In the genomic region with DNA sequence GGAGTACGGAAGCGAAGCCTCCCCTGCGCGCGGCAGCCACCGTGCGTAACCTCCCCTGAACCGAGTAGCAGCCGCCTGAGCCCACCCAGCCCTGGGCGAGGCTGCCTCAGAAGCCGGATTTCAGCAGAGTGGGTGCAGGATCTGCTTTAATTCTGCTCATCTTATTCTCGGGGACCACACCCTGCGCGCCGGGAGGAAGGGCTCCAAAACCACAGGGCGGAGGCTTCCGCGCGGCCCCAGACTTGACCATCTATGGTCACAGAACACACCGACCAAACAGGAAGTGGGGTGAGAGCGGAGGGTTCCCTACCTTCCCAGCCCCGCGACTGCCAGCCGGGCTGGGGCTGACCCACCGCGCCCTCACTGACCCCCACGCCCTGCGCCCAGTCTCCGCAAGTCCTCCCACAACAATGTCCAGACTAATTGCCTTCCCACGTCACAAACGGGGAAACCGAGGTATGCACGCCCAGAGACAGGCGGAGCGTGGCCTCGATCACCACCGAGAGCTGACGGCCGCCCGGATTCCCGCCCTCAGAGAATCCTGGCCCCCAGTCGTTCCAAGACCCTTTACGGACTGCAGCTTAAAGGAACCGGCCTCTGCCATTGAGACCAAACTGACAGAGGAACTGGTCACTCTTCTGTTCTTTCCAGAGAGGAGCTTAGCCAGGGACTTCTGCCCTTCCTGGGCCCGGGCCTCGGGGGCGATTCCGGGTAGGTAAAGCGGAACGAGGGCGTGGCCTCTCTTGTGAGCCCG, we compare ENCODE assay signal across 8 cellular contexts. TPM values are rescaled to one million over a fixed set of nuclear protein-coding genes. Genes with fewer than 3 reads are reported as not detected.
DNase-seq lines count a peak whose midpoint lies in the region; ATAC-seq and TF ChIP-seq lines count a peak whose summit lies in the region.

No MANE protein-coding gene starts in this region.

- intact Hi-C loops in CD4-positive, alpha-beta memory T cell (cut with micrococcal nuclease): loop anchor here (1.0 to 5.0 kb wide), 6 partner anchors 19 to 463 kb away; partner anchors contain the start of genes PABPC4, RLF and ZMPSTE24

- POLR2A ChIA-PET in CD4-positive, alpha-beta memory T cell (lab: Charles Lee; ENCODE audit: partially characterized antibody): interaction anchor here (0.7 to 6.2 kb wide), 22 partner anchors 10 to 590 kb away, joined by 3 to 115 read pairs (median 4); partner anchors contain the start of genes HPCAL4, PPT1, ZFP69B and ZMPSTE24

- H3K9me3 Mint-ChIP-seq in CD4-positive, alpha-beta memory T cell: no peaks in the 10 kb centered on the region
- no peaks in the 10 kb centered on the region for H3K9me3 Mint-ChIP-seq in mesothelial cell of epicardium

- H3K9me3 ChIP-seq in CD4-positive, alpha-beta memory T cell (ENCODE audit: control insufficient read depth in 1 of 2, low read length in 2 of 2): no peaks in the 10 kb centered on the region
- no peaks in the 10 kb centered on the region for H3K9me3 ChIP-seq in endocrine pancreas (ENCODE audit: control insufficient read depth, low read length)

- peak overlapping the region; percentile 86 for H3K27ac ChIP-seq in CD4-positive, alpha-beta memory T cell (ENCODE audit: low read depth, low read length)

- H3K4me1 Mint-ChIP-seq in CD4-positive, alpha-beta memory T cell: peaks cover 41 to 85% (median 54%) of the 10 kb centered on the region in 4 donors
- H3K4me1 Mint-ChIP-seq in mesothelial cell of epicardium: peaks cover 42% of the 10 kb centered on the region

- peak overlapping the region; percentile 92 to 99 (median 97) for H3K27ac Mint-ChIP-seq in CD4-positive, alpha-beta memory T cell
- peak overlapping the region; percentile 99 for H3K27ac Mint-ChIP-seq in mesothelial cell of epicardium

- no peak for TF ChIP-seq CTCF in mesothelial cell of epicardium (IDR thresholded peaks at IDR 0.05; ENCODE audit: unreplicated experiment)

- DNase-seq in CD4-positive, alpha-beta memory T cell: peak; percentile 61 to 75 (median 68)
- peak; percentile 11 for DNase-seq in NK-92 (lab: John Stamatoyannopoulos, UW; ENCODE audit: unreplicated experiment)
- DNase-seq in activated CD8-positive, alpha-beta memory T cell treated with anti-CD3 and anti-CD28 coated beads for 48 hours (ENCODE audit: low read depth in 2 of 3, low spot score in 2 of 3): peak; percentile 44 to 74 (median 58)
- DNase-seq in mesothelial cell of epicardium (ENCODE audit: low spot score in 2 of 2, unreplicated experiment in 2 of 2): peak; percentile 46 to 60
- peak; percentile 68 for DNase-seq in stimulated activated CD8-positive, alpha-beta memory T cell treated with anti-CD3 and anti-CD28 coated beads, Interleukin-4, amount 100 ng/mL, for 24 hours (ENCODE audit: low read depth)

- peaks cover 21 to 39% of the 10 kb centered on the region in 2 donors for H3K36me3 Mint-ChIP-seq in CD4-positive, alpha-beta memory T cell
- peaks cover 7% of the 10 kb centered on the region for H3K36me3 Mint-ChIP-seq in mesothelial cell of epicardium

- H3K9ac ChIP-seq in endocrine pancreas (ENCODE audit: control insufficient read depth, insufficient read depth, low read length): peak overlapping the region; percentile 100

- H3K27me3 Mint-ChIP-seq in CD4-positive, alpha-beta memory T cell: no peaks in the 10 kb centered on the region
- no peaks in the 10 kb centered on the region for H3K27me3 Mint-ChIP-seq in mesothelial cell of epicardium (ENCODE audit: low read depth)

- no peaks in the 10 kb centered on the region for H3K27me3 ChIP-seq in CD4-positive, alpha-beta memory T cell (ENCODE audit: insufficient read depth, low read length)
- H3K27me3 ChIP-seq in endocrine pancreas (ENCODE audit: control insufficient read depth, insufficient read depth, low read length): no peaks in the 10 kb centered on the region

- H3K36me3 ChIP-seq in CD4-positive, alpha-beta memory T cell (ENCODE audit: insufficient read depth, low read length): no peaks in the 10 kb centered on the region
- no peaks in the 10 kb centered on the region for H3K36me3 ChIP-seq in endocrine pancreas (ENCODE audit: control insufficient read depth, insufficient read depth, low read length)

- CTCF ChIA-PET in CD4-positive, alpha-beta memory T cell (lab: Charles Lee; ENCODE audit: partially characterized antibody): interaction anchor here (0.7 to 2.5 kb wide), 18 partner anchors 8 to 275 kb away, joined by 3 to 14 read pairs (median 4); no protein-coding TSS in a partner anchor

- ATAC-seq in GM19324 (IDR thresholded peaks at IDR 0.05; ENCODE audit: low FRiP score, unreplicated experiment) (peak; percentile 63), HG03442 (IDR thresholded peaks at IDR 0.05; ENCODE audit: unreplicated experiment) (peak; percentile 52)

- peak overlapping the region; percentile 77 to 78 for H3K4me3 ChIP-seq in CD4-positive, alpha-beta memory T cell (ENCODE audit: low read length in 2 of 2)
- peak overlapping the region; percentile 73 for H3K4me3 ChIP-seq in endocrine pancreas (ENCODE audit: control insufficient read depth, insufficient read depth, low read length)

- H3K4me3 Mint-ChIP-seq in CD4-positive, alpha-beta memory T cell: peak overlapping the region; percentile 90 to 98 (median 96)
- peak overlapping the region; percentile 96 for H3K4me3 Mint-ChIP-seq in mesothelial cell of epicardium

- peaks cover 77% of the 10 kb centered on the region for H3K4me1 ChIP-seq in CD4-positive, alpha-beta memory T cell (ENCODE audit: insufficient read depth, low read length)
- H3K4me1 ChIP-seq in endocrine pancreas (ENCODE audit: control insufficient read depth, insufficient read depth, low read length): no peaks in the 10 kb centered on the region

RNA-seq across cellular contexts. Expression of gene CAP1, which starts 0.6 kb away (rescaled TPM):
- total RNA-seq in CD4-positive, alpha-beta memory T cell: 100 to 1,000 TPM; 285 to 305 TPM
- 100 to 1,000 TPM; 629 to 725 TPM for polyA plus RNA-seq in CD4-positive, alpha-beta memory T cell
- 141 to 146 TPM (median 143 TPM) in 3 replicates for total RNA-seq in mesothelial cell of epicardium

RNA-seq across cellular contexts. Expression of gene PPT1, which starts 57.1 kb away (rescaled TPM):
- total RNA-seq in CD4-positive, alpha-beta memory T cell: 10 to 100 TPM; 56.7 to 64.8 TPM
- polyA plus RNA-seq in CD4-positive, alpha-beta memory T cell: 100 to 1,000 TPM; 175 to 292 TPM
- total RNA-seq in mesothelial cell of epicardium: 81.8 to 90.9 TPM (median 85.3 TPM) in 3 replicates

Comparison
In these comparisons a context has a peak if more than half of its experiments do, and no peak if none do; other contexts are left out.
1. Peak in every context shown above with its lines: DNase-seq, ATAC-seq, H3K4me3 ChIP-seq and H3K27ac ChIP-seq.
2. DNase-seq: peak in every context shown above with its lines; median percentile 68 in CD4-positive, alpha-beta memory T cell; 68 in stimulated activated CD8-positive, alpha-beta memory T cell treated with anti-CD3 and anti-CD28 coated beads, Interleukin-4, amount 100 ng/mL, for 24 hours; 58 in activated CD8-positive, alpha-beta memory T cell treated with anti-CD3 and anti-CD28 coated beads for 48 hours; 53 in mesothelial cell of epicardium; 11 in NK-92.